ENCODE assay signal across 8 cellular contexts in the genomic region with DNA sequence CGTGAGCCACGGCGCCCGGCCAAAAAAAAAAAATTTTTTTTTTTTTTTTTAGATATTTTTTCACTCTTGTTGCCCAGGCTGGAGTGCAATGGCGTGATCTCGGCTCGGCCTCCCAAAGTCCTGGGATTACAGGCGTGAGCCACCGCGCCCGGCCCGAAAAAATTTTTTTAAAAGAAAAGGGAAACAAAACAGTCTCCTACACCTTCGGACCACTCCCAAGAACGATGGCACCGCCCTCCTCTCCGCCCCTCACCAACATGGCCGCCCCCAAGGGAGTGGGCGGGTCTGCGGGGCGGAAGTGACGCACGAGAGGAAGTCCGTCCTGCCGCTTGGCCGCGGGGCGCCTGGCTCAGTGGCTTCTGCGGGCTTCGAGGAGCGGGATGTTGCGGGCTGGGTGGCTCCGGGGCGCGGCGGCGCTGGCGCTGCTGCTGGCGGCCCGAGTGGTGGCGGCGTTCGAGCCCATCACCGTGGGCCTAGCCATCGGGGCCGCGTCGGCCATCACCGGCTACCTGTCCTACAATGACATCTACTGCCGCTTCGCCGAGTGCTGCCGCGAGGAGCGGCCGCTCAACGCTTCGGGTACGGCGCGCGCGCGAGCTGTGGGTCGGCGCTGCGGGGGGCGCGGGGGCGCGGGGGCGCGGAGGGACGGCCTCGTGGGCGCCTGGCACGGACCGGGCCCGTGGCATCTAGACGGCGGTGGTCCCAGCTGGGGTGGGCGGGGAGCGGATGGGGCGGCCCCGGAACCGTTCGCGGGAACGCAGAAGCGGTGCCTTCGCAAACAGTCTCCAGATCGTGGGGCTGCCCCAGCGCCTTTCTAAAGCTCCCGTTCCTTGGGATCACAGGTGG. TPM values are rescaled to one million over a fixed set of nuclear protein-coding genes. Genes with fewer than 3 reads are reported as not detected.
DNase-seq lines count a peak whose midpoint lies in the region; ATAC-seq and TF ChIP-seq lines count a peak whose summit lies in the region.

A gene with protein sequence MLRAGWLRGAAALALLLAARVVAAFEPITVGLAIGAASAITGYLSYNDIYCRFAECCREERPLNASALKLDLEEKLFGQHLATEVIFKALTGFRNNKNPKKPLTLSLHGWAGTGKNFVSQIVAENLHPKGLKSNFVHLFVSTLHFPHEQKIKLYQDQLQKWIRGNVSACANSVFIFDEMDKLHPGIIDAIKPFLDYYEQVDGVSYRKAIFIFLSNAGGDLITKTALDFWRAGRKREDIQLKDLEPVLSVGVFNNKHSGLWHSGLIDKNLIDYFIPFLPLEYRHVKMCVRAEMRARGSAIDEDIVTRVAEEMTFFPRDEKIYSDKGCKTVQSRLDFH (plus strand): TSS at position 352 of the 846 bp plus-strand sequence. CDS start 29 bp downstream, at position 381.

- DNase-seq in NCI-H187 (lab: John Stamatoyannopoulos, UW) = peak; percentile 35 to 49
- peak; percentile 84 to 95 (median 91) for DNase-seq in T-helper 2 cell
- DNase-seq in right atrium auricular region (ENCODE audit: low spot score) = peak; percentile 94
- DNase-seq in psoas muscle = peak; percentile 95 to 96

- H3K9me3 ChIP-seq in right atrium auricular region (no peaks in the 10 kb centered on the region), psoas muscle (no peaks in the 10 kb centered on the region)

- peak within 1 kb of the TSS; percentile 76 for H3K27ac ChIP-seq in angular gyrus (ENCODE audit: low read depth, low read length)
- H3K27ac ChIP-seq in right atrium auricular region = peak within 1 kb of the TSS; percentile 85 to 89
- peak within 1 kb of the TSS; percentile 90 for H3K27ac ChIP-seq in psoas muscle
- H3K27ac ChIP-seq in urinary bladder (ENCODE audit: low read depth) = peak within 1 kb of the TSS; percentile 78

- H3K27me3 ChIP-seq in right atrium auricular region (no peaks in the 10 kb centered on the region), psoas muscle (ENCODE audit: insufficient read depth in 3 of 3, low read length in 2 of 3) (no peaks in the 10 kb centered on the region)

- H3K4me3 ChIP-seq in right atrium auricular region = peak within 1 kb of the TSS; percentile 88 to 89
- peak within 1 kb of the TSS; percentile 94 for H3K4me3 ChIP-seq in psoas muscle
- peak within 1 kb of the TSS; percentile 83 for H3K4me3 ChIP-seq in urinary bladder (ENCODE audit: low read depth, low read length)

- WGBS in psoas muscle, 3 donors = 0 to 2% (median 1%) methylated on average over 68 to 93 of the region's 93 CpGs
- WGBS in urinary bladder = under 1% methylated on average over 93 of the region's 93 CpGs

- intact Hi-C loops in psoas muscle (cut with DNase I) = no loop called here

- ATAC-seq in GM18498 (IDR thresholded peaks at IDR 0.05; ENCODE audit: unreplicated experiment) (peak; percentile 92), HG02938 (IDR thresholded peaks at IDR 0.05; ENCODE audit: unreplicated experiment) (peak; percentile 81), psoas muscle (peak; percentile 96 to 100 (median 99))

- peaks cover 0 to 9% of the 10 kb centered on the region in 2 donors for H3K4me1 ChIP-seq in right atrium auricular region
- H3K4me1 ChIP-seq in psoas muscle = peaks cover 8% of the 10 kb centered on the region
- H3K4me1 ChIP-seq in urinary bladder (ENCODE audit: insufficient read depth) = no peaks in the 10 kb centered on the region

- TF ChIP-seq CTCF in right atrium auricular region (IDR thresholded peaks at IDR 0.05) (no peak), psoas muscle (IDR thresholded peaks at IDR 0.05) (no peak)

- H3K36me3 ChIP-seq in right atrium auricular region (peaks cover 6% of the 10 kb centered on the region), psoas muscle (ENCODE audit: insufficient read depth in 1 of 2, low read depth in 1 of 2) (peaks cover 0 to 32% of the 10 kb centered on the region in 2 donors), urinary bladder (ENCODE audit: insufficient read depth) (no peaks in the 10 kb centered on the region)

RNA-seq across cellular contexts. Expression of the gene that starts here (rescaled TPM):
- total RNA-seq in right atrium auricular region (10 to 100 TPM; 10.2 to 12.3 TPM), psoas muscle (10 to 100 TPM; 13.5 to 15.9 (median 14.3) TPM), urinary bladder (25.3 TPM)
- polyA plus RNA-seq in psoas muscle (10 to 100 TPM; 13.0 to 30.1 (median 15.9) TPM), urinary bladder (26.4 TPM)

Comparison
In these comparisons a context has a peak if more than half of its experiments do, and no peak if none do; other contexts are left out.
1. Peak in every context shown above with its lines: DNase-seq, ATAC-seq, H3K4me3 ChIP-seq and H3K27ac ChIP-seq.
2. DNase-seq: peak in every context shown above with its lines; median percentile 96 in psoas muscle; 94 in right atrium auricular region; 91 in T-helper 2 cell; 42 in NCI-H187.